Comparison of ENCODE assay signal across 11 cellular contexts in the genomic region with DNA sequence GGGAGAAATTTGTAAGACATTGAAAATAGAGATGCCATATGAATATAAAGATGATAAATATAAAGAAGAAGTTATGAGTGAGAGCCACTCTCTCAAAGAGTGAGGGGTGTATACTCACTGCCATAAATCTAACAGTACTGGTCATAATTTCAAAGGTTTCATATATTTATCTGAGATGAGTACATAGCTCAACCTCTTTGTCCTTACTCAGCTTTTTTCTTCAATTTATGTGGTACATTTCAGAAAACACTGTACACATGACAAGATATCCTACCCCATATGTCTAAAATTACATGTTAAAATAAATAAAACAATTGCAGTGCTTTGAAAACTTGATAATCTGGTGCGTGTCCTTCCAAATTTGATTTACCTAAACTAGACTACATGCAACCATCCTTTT. TPM values are rescaled to one million over a fixed set of nuclear protein-coding genes. Genes with fewer than 3 reads are reported as not detected.
"Had no signal": no experiment of that assay in that cellular context is flagged by ENCODE, and none has a peak within 500 bp of the region (broad histone marks: within the 10 kb centered on the region; RNA-seq: fewer than 3 reads in every experiment).

No MANE protein-coding gene starts in this region.

- H3K4me3 ChIP-seq: GM23248, HAP-1 had no signal

- ATAC-seq: HCT116 had no signal

- H3K36me3 ChIP-seq: HAP-1 had no signal

- DNase-seq: GM23248, GOT3, H7, HFFc6, KG1 had no signal

- H3K27ac ChIP-seq: GM23248, HL-60 had no signal

- H3K27ac Mint-ChIP-seq: HFFc6, IgD-negative memory B cell had no signal

- H3K9ac ChIP-seq: GM23248 had no signal

- H2AFZ ChIP-seq: GM23248 had no signal

- H3K4me3 Mint-ChIP-seq: HFFc6, IgD-negative memory B cell had no signal

- H3K4me1 ChIP-seq: HAP-1 had no signal

RNA-seq across cellular contexts. Expression of gene TSSK1B, which starts 58.7 kb away (rescaled TPM):
- total RNA-seq: GM23248, H4, H7, HFFc6, HT1080 had no signal
- polyA plus RNA-seq: GM23248, IgD-negative memory B cell had no signal
